In genomic region chr6:66664112-66664511, GRCh38 we compare ENCODE assay signal across 30 cellular contexts.
"Had no signal": no experiment of that assay in that cellular context is flagged by ENCODE, and none has a peak within 500 bp of the region (broad histone marks: within the 10 kb centered on the region; RNA-seq: fewer than 3 reads in every experiment).

No MANE protein-coding gene starts in this region.

- FAIRE-seq: astrocyte, bronchial epithelial cell had no signal

- H3K4me3 ChIP-seq: esophagus muscularis mucosa, gastroesophageal sphincter, heart right ventricle had no signal

- DNase-seq: activated B cell treated with CpG ODN at 0.5 μM for 24 hours; activated CD4-positive, alpha-beta T cell treated with anti-CD3 and anti-CD28 coated beads for 48 hours; activated CD4-positive, alpha-beta T cell treated with anti-CD3 and anti-CD28 coated beads, Interleukin-2, amount 50 U/mL, for 1 hour; activated CD4-positive, alpha-beta T cell treated with anti-CD3 and anti-CD28 coated beads, Interleukin-2, amount 50 U/mL, for 48 hours; activated CD8-positive, alpha-beta memory T cell treated with anti-CD3 and anti-CD28 coated beads for 24 hours; activated CD8-positive, alpha-beta T cell treated with anti-CD3 and anti-CD28 coated beads for 36 hours; activated effector memory CD4-positive, alpha-beta T cell treated with Interleukin-2 at 50 U/mL for 16 hours; activated gamma-delta T cell treated with Interleukin-2 at 50 U/mL for 16 hours; activated naive CD4-positive, alpha-beta T cell treated with anti-CD3 and anti-CD28 coated beads, Interleukin-2, amount 50 U/mL, for 16 hours; activated naive CD4-positive, alpha-beta T cell treated with Interleukin-2 at 50 U/mL for 16 hours; activated T-cell treated with anti-CD3 and anti-CD28 coated beads, Interleukin-2, amount 50 U/mL, for 4 hours; amniotic stem cell; anterior cingulate cortex; brain microvascular endothelial cell; cortex of kidney; dermis blood vessel endothelial cell; effector CD4-positive, alpha-beta T cell; effector memory CD8-positive, alpha-beta T cell; erythroblast; foreskin keratinocyte; heart right ventricle; T-helper 17 cell; T1000; WERI-Rb-1 had no signal

- H3K9me3 ChIP-seq: esophagus muscularis mucosa, gastroesophageal sphincter had no signal

- ATAC-seq: activated CD4-positive, CD25-positive, alpha-beta regulatory T cell treated with anti-CD3 and anti-CD28 coated beads, Interleukin-2, amount 50 U/mL, for 24 hours; activated CD8-positive, alpha-beta T cell treated with anti-CD3 and anti-CD28 coated beads for 36 hours; activated T-cell treated with anti-CD3 and anti-CD28 coated beads, Interleukin-2, amount 50 U/mL, for 4 hours; activated T-helper 17 cell treated with anti-CD3 and anti-CD28 coated beads, Interleukin-2, amount 50 U/mL, for 72 hours; effector memory CD8-positive, alpha-beta T cell; foreskin keratinocyte; gastroesophageal sphincter; heart right ventricle; T-helper 17 cell had no signal

- H3K36me3 ChIP-seq: brain microvascular endothelial cell, esophagus muscularis mucosa, gastroesophageal sphincter, heart right ventricle, WERI-Rb-1 had no signal

- H3K27ac ChIP-seq: brain microvascular endothelial cell, esophagus muscularis mucosa, foreskin keratinocyte, gastroesophageal sphincter, heart right ventricle, WERI-Rb-1 had no signal

- H3K27me3 ChIP-seq: brain microvascular endothelial cell, esophagus muscularis mucosa, foreskin keratinocyte, gastroesophageal sphincter, heart right ventricle had no signal

- H3K4me1 ChIP-seq: esophagus muscularis mucosa, foreskin keratinocyte, gastroesophageal sphincter, heart right ventricle had no signal
